In the genomic region with DNA sequence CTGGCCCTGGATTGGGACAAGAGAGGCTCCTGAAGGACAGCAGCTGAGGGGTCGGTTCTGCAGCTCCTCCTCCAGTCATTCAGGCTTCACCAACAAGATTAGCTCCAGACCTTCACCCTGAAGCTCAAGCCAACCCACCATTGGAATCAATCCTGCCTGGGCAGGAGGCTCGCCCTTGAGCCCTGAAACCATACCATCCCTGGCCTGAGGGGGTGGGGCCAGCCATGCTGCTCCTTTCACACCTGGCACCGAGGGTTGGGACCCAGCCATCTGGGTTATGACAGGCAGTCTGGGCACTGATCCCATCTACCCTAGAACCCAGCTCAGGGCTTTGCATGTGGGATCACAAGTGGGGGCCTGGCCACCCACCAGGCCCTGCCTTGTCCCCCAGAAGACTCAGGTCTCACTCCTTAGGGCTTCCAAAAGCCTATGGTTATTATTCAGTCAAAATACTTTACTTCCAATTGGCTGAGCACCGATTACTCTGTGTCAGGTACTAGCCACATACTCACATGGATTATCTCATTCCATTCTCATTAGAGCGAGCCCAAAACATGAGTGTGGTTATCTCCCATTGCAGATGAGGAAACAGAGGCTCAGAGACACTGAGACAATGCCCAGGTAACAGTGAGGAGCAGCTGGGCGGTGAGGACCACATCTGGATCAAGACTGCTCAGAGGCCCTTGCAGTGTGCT, we compare ENCODE assay signal across 17 cellular contexts. TPM values are rescaled to one million over a fixed set of nuclear protein-coding genes. Genes with fewer than 3 reads are reported as not detected.
DNase-seq lines count a peak whose midpoint lies in the region; ATAC-seq lines count a peak whose summit lies in the region.
"Had no signal": no experiment of that assay in that cellular context is flagged by ENCODE, and none has a peak within 500 bp of the region (broad histone marks: within the 10 kb centered on the region; RNA-seq: fewer than 3 reads in every experiment).

No MANE protein-coding gene starts in this region.

- ATAC-seq in Right ventricle myocardium inferior (no peak), Right ventricle myocardium superior (ENCODE audit: poor library complexity) (no peak), left lobe of liver (peak; percentile 34), GM18511 (IDR thresholded peaks at IDR 0.05; ENCODE audit: unreplicated experiment) (no peak)
- ATAC-seq in stimulated activated effector memory CD8-positive, alpha-beta T cell treated with anti-CD3 and anti-CD28 coated beads, Interleukin-12 subunit alpha, Interleukin-12 subunit beta, amount 100 ng/mL, for 72 hours = no peak
- ATAC-seq: activated T-helper 17 cell treated with anti-CD3 and anti-CD28 coated beads, Interleukin-2, amount 50 U/mL, for 72 hours; esophagus mucosa; PC-3 had no signal

- H3K36me3 Mint-ChIP-seq in stimulated activated effector memory CD8-positive, alpha-beta T cell treated with anti-CD3 and anti-CD28 coated beads, Interleukin-12 subunit alpha, Interleukin-12 subunit beta, amount 100 ng/mL, for 72 hours = peaks cover 20% of the 10 kb centered on the region

- no peaks in the 10 kb centered on the region for H3K9me3 Mint-ChIP-seq in stimulated activated effector memory CD8-positive, alpha-beta T cell treated with anti-CD3 and anti-CD28 coated beads, Interleukin-12 subunit alpha, Interleukin-12 subunit beta, amount 100 ng/mL, for 72 hours
- H3K9me3 Mint-ChIP-seq: activated CD4-positive, alpha-beta memory T cell treated with anti-CD3 and anti-CD28 coated beads, Interleukin-2, amount 10 ng/mL, durations not matched to agents 7 days and 5 days; activated T-helper 17 cell treated with anti-CD3 and anti-CD28 coated beads, Interleukin-2, amount 50 U/mL, for 72 hours; dendritic cell treated with granulocyte-macrophage colony-stimulating factor and Interleukin-4, amounts not matched to agents 40 ng/mL and 50 ng/mL, for 4 days had no signal

- H3K4me3 Mint-ChIP-seq in stimulated activated effector memory CD8-positive, alpha-beta T cell treated with anti-CD3 and anti-CD28 coated beads, Interleukin-12 subunit alpha, Interleukin-12 subunit beta, amount 100 ng/mL, for 72 hours = no peak overlapping the region
- H3K4me3 Mint-ChIP-seq: activated CD4-positive, alpha-beta memory T cell treated with anti-CD3 and anti-CD28 coated beads, Interleukin-2, amount 10 ng/mL, durations not matched to agents 7 days and 5 days; activated T-helper 17 cell treated with anti-CD3 and anti-CD28 coated beads, Interleukin-2, amount 50 U/mL, for 72 hours; dendritic cell treated with granulocyte-macrophage colony-stimulating factor and Interleukin-4, amounts not matched to agents 40 ng/mL and 50 ng/mL, for 4 days had no signal

- peak overlapping the region; percentile 73 for H3K27ac Mint-ChIP-seq in stimulated activated effector memory CD8-positive, alpha-beta T cell treated with anti-CD3 and anti-CD28 coated beads, Interleukin-12 subunit alpha, Interleukin-12 subunit beta, amount 100 ng/mL, for 72 hours
- H3K27ac Mint-ChIP-seq: activated CD4-positive, alpha-beta memory T cell treated with anti-CD3 and anti-CD28 coated beads, Interleukin-2, amount 10 ng/mL, durations not matched to agents 7 days and 5 days; activated T-helper 17 cell treated with anti-CD3 and anti-CD28 coated beads, Interleukin-2, amount 50 U/mL, for 72 hours; dendritic cell treated with granulocyte-macrophage colony-stimulating factor and Interleukin-4, amounts not matched to agents 40 ng/mL and 50 ng/mL, for 4 days had no signal

- intact Hi-C loops in Right ventricle myocardium inferior (cut with DNase I) (loop anchor here (10.0 kb wide), 1 partner anchor 434 kb away; no protein-coding TSS in a partner anchor), Right ventricle myocardium superior (cut with DNase I) (no loop called here)

- peak; percentile 37 for DNase-seq in Right ventricle myocardium inferior (ENCODE audit: missing footprints)
- no peak for DNase-seq in Right ventricle myocardium superior
- peak; percentile 55 for DNase-seq in NCI-H69 (lab: John Stamatoyannopoulos, UW)
- DNase-seq in left lobe of liver (ENCODE audit: low spot score) = peak; percentile 89
- DNase-seq in stimulated activated effector memory CD8-positive, alpha-beta T cell treated with anti-CD3 and anti-CD28 coated beads, Interleukin-12 subunit alpha, Interleukin-12 subunit beta, amount 100 ng/mL, for 72 hours (ENCODE audit: low spot score in 2 of 2) = no peak
- DNase-seq in DMS53 treated with DMSO at 0.1 percent for 48 hours (lab: John Stamatoyannopoulos, UW; ENCODE audit: unreplicated experiment) = no peak
- no peak for DNase-seq in midbrain (lab: John Stamatoyannopoulos, UW)
- DNase-seq: activated CD4-positive, alpha-beta memory T cell treated with anti-CD3 and anti-CD28 coated beads, Interleukin-2, amount 10 ng/mL, durations not matched to agents 7 days and 5 days; anterior cingulate cortex; NCI-H1436; NCI-H2227 treated with DMSO at 0.1 percent for 48 hours; PC-3; SK-N-SH had no signal

- peaks cover 52% of the 10 kb centered on the region for H3K4me1 Mint-ChIP-seq in stimulated activated effector memory CD8-positive, alpha-beta T cell treated with anti-CD3 and anti-CD28 coated beads, Interleukin-12 subunit alpha, Interleukin-12 subunit beta, amount 100 ng/mL, for 72 hours

RNA-seq across cellular contexts. Expression of gene ABHD14B, which starts 3.1 kb away (rescaled TPM):
- total RNA-seq in Right ventricle myocardium inferior (13.8 TPM), Right ventricle myocardium superior (12.6 TPM), left lobe of liver (113 TPM)

RNA-seq across cellular contexts. Expression of gene PCBP4, which starts 3.5 kb away (rescaled TPM):
- total RNA-seq in Right ventricle myocardium inferior (79.8 TPM), Right ventricle myocardium superior (64.1 TPM), left lobe of liver (7.4 TPM)

RNA-seq across cellular contexts. Expression of gene ABHD14A, which starts 4.1 kb away (rescaled TPM):
- total RNA-seq in Right ventricle myocardium inferior (31.5 TPM), Right ventricle myocardium superior (27.5 TPM), left lobe of liver (13.8 TPM)

RNA-seq across cellular contexts. Expression of gene ACY1, which starts 12.6 kb away (rescaled TPM):
- 32.3 TPM for total RNA-seq in Right ventricle myocardium inferior
- 23.2 TPM for total RNA-seq in Right ventricle myocardium superior
- 301 TPM for total RNA-seq in left lobe of liver

RNA-seq across cellular contexts. Expression of gene GPR62, which starts 15.6 kb away (rescaled TPM):
- total RNA-seq in Right ventricle myocardium inferior (0.22 TPM), Right ventricle myocardium superior (not detected), left lobe of liver (not detected)
- total RNA-seq: activated CD4-positive, alpha-beta memory T cell treated with anti-CD3 and anti-CD28 coated beads, Interleukin-2, amount 10 ng/mL, durations not matched to agents 7 days and 5 days; activated T-helper 17 cell treated with anti-CD3 and anti-CD28 coated beads, Interleukin-2, amount 50 U/mL, for 72 hours; esophagus mucosa; PC-3 had no signal

Comparison
In these comparisons a context has a peak if more than half of its experiments do, and no peak if none do; other contexts are left out.
1. DNase-seq: peak in Right ventricle myocardium inferior (single experiment), NCI-H69 (single experiment) and left lobe of liver (single experiment); none in Right ventricle myocardium superior (single experiment), stimulated activated effector memory CD8-positive, alpha-beta T cell treated with anti-CD3 and anti-CD28 coated beads, Interleukin-12 subunit alpha, Interleukin-12 subunit beta, amount 100 ng/mL, for 72 hours (0 of 2), DMS53 treated with DMSO at 0.1 percent for 48 hours (single experiment) and midbrain (single experiment).